ENCODE assay signal across 1 cellular context in genomic region chr5:77181596-77182304, GRCh38.
TF ChIP-seq lines count a peak whose summit lies in the region.

No MANE protein-coding gene starts in this region.

TF ChIP-seq in H1, 55 proteins besides CTCF, POLR2A, EP300 and RAD21:
- no peak for TF ChIP-seq ATF3 (IDR thresholded peaks at IDR 0.05; ENCODE audit: insufficient read depth, low read depth, low read length)
- TF ChIP-seq KDM1A (IDR thresholded peaks at IDR 0.05; ENCODE audit: borderline replicate concordance, low read length): no peak
- TF ChIP-seq MAFK (IDR thresholded peaks at IDR 0.05; ENCODE audit: low read depth, low read length): no peak
- TF ChIP-seq POLR2AphosphoS5 (IDR thresholded peaks at IDR 0.05; ENCODE audit: low read depth, low read length): no peak
- no peak for TF ChIP-seq TCF12 (IDR thresholded peaks at IDR 0.05; ENCODE audit: low read depth, low read length)
